1 cellular context compared by ENCODE assay signal in the genomic region with DNA sequence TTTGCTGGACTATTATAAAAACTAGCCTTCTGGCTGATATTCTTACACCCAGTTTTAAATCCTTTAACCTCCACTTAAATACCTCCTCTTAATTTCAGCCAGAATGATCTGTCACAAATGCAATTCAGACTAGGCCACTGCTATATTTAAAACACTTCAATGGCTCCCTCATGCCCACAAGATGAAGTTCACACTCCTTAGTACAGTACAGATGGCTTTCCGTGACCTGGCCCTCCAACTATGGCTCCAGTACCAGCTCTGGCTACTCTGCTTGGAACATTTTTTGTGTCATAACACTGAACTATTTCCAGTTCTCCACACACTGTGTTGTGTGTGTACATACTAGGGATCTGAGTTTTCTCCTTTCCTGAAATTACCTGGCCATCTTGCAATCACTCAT.
TF ChIP-seq lines count a peak whose summit lies in the region.

No MANE protein-coding gene starts in this region.

TF ChIP-seq in A549, 52 proteins besides CTCF, POLR2A, EP300 and RAD21 (continued from another document):
- no peak for TF ChIP-seq E2F6 (IDR thresholded peaks at IDR 0.05; ENCODE audit: borderline replicate concordance, low read depth)
